9 cellular contexts compared by ENCODE assay signal in genomic region chr6:31776563-31776960, GRCh38. TPM values are rescaled to one million over a fixed set of nuclear protein-coding genes. Genes with fewer than 3 reads are reported as not detected.
A peak's percentile ranks its signal among the peaks of the same experiment; 100 is the strongest.
DNase-seq lines count a peak whose midpoint lies in the region; ATAC-seq and FAIRE-seq lines count a peak whose summit lies in the region.
"Had no signal": no experiment of that assay in that cellular context is flagged by ENCODE, and none has a peak within 500 bp of the region (broad histone marks: within the 10 kb centered on the region; RNA-seq: fewer than 3 reads in every experiment).

No MANE protein-coding gene starts in this region.

- no peak for ATAC-seq in CD4-positive, CD25-positive, alpha-beta regulatory T cell (ENCODE audit: low read depth in 2 of 2)
- peak; percentile 5 for ATAC-seq in HG03066 (IDR thresholded peaks at IDR 0.05; ENCODE audit: low read depth, unreplicated experiment)
- ATAC-seq in HG02970 (IDR thresholded peaks at IDR 0.05; ENCODE audit: low FRiP score, unreplicated experiment): no peak
- ATAC-seq in GM21825 (IDR thresholded peaks at IDR 0.05; ENCODE audit: unreplicated experiment): no peak

- no peak for DNase-seq in CD4-positive, CD25-positive, alpha-beta regulatory T cell
- DNase-seq in astrocyte of the hippocampus (ENCODE audit: low read depth, low spot score) (peak; percentile 16), urothelium cell line (ENCODE audit: low spot score) (no peak), ureter (ENCODE audit: low spot score) (no peak)

- H3K4me1 Mint-ChIP-seq in CD4-positive, CD25-positive, alpha-beta regulatory T cell: peaks cover 0 to 46% (median 12%) of the 10 kb centered on the region in 4 donors

- H3K27me3 Mint-ChIP-seq in CD4-positive, CD25-positive, alpha-beta regulatory T cell: peaks cover 4% of the 10 kb centered on the region
- H3K27me3 Mint-ChIP-seq: activated naive CD4-positive, alpha-beta T cell treated with anti-CD3 and anti-CD28 coated beads, Interleukin-2, amount 50 U/mL, for 24 hours had no signal

- FAIRE-seq in urothelium cell line (lab: Jason Lieb, UNC): no peak

- H3K27ac ChIP-seq in CD4-positive, CD25-positive, alpha-beta regulatory T cell (ENCODE audit: insufficient read depth, low read length, poor library complexity, severe bottlenecking): peak overlapping the region; percentile 63

- H3K4me3 ChIP-seq in CD4-positive, CD25-positive, alpha-beta regulatory T cell (ENCODE audit: low read depth, low read length): no peak overlapping the region
- peak overlapping the region; percentile 60 for H3K4me3 ChIP-seq in mucosa of stomach (ENCODE audit: low read length)

- no peaks in the 10 kb centered on the region for H3K9me3 ChIP-seq in CD4-positive, CD25-positive, alpha-beta regulatory T cell (ENCODE audit: control insufficient read depth in 2 of 2, low read length in 2 of 2)
- H3K9me3 ChIP-seq in mucosa of stomach (ENCODE audit: control insufficient read depth, low read length): no peaks in the 10 kb centered on the region

- H3K36me3 Mint-ChIP-seq in CD4-positive, CD25-positive, alpha-beta regulatory T cell: peaks cover 3% of the 10 kb centered on the region

- peak overlapping the region in 3 of 4 donors; percentile 23 to 86 (median 74) for H3K4me3 Mint-ChIP-seq in CD4-positive, CD25-positive, alpha-beta regulatory T cell

- H3K27ac Mint-ChIP-seq in CD4-positive, CD25-positive, alpha-beta regulatory T cell: peak overlapping the region in 2 of 3 donors; percentile 74 to 78
- H3K27ac Mint-ChIP-seq: activated naive CD4-positive, alpha-beta T cell treated with anti-CD3 and anti-CD28 coated beads, Interleukin-2, amount 50 U/mL, for 24 hours had no signal

- no peaks in the 10 kb centered on the region for H3K27me3 ChIP-seq in CD4-positive, CD25-positive, alpha-beta regulatory T cell (ENCODE audit: control insufficient read depth, insufficient read depth, low read length)
- H3K27me3 ChIP-seq in mucosa of stomach (ENCODE audit: control insufficient read depth, insufficient read depth, low read length): no peaks in the 10 kb centered on the region

- H3K9me3 Mint-ChIP-seq in CD4-positive, CD25-positive, alpha-beta regulatory T cell: no peaks in the 10 kb centered on the region
- H3K9me3 Mint-ChIP-seq: activated naive CD4-positive, alpha-beta T cell treated with anti-CD3 and anti-CD28 coated beads, Interleukin-2, amount 50 U/mL, for 24 hours had no signal

- peaks cover 10% of the 10 kb centered on the region for H3K36me3 ChIP-seq in CD4-positive, CD25-positive, alpha-beta regulatory T cell (ENCODE audit: control insufficient read depth, insufficient read depth, low read length)
- H3K36me3 ChIP-seq in mucosa of stomach (ENCODE audit: control insufficient read depth, insufficient read depth, low read length): peaks cover 7% of the 10 kb centered on the region

- H3K4me1 ChIP-seq in CD4-positive, CD25-positive, alpha-beta regulatory T cell (ENCODE audit: control insufficient read depth, insufficient read depth, low read length, poor library complexity, severe bottlenecking): peaks cover 44% of the 10 kb centered on the region
- peaks cover 38% of the 10 kb centered on the region for H3K4me1 ChIP-seq in mucosa of stomach (ENCODE audit: control insufficient read depth, insufficient read depth, low read length)

- peak overlapping the region; percentile 89 for H3K9ac ChIP-seq in mucosa of stomach (ENCODE audit: low read length)

RNA-seq across cellular contexts. Expression of gene VWA7, which starts 0.6 kb away (rescaled TPM):
- 6.8 TPM for total RNA-seq in CD4-positive, CD25-positive, alpha-beta regulatory T cell
- polyA plus RNA-seq in CD4-positive, CD25-positive, alpha-beta regulatory T cell: 1 to 10 TPM in 3 of 4 donors, under 1 TPM in 1; 0.91 to 1.2 (median 1.2) TPM
- total RNA-seq in ureter: 5.5 TPM

RNA-seq across cellular contexts. Expression of gene SAPCD1, which starts 14.1 kb away (rescaled TPM):
- 2.3 TPM for total RNA-seq in CD4-positive, CD25-positive, alpha-beta regulatory T cell
- not detected for polyA plus RNA-seq in CD4-positive, CD25-positive, alpha-beta regulatory T cell
- 2.8 TPM for total RNA-seq in ureter

RNA-seq across cellular contexts. Expression of gene VARS1, which starts 19.0 kb away (rescaled TPM):
- 63.4 TPM for total RNA-seq in CD4-positive, CD25-positive, alpha-beta regulatory T cell
- polyA plus RNA-seq in CD4-positive, CD25-positive, alpha-beta regulatory T cell: 10 to 100 TPM; 27.1 to 45.1 (median 29.9) TPM
- 105 TPM for total RNA-seq in ureter

RNA-seq across cellular contexts. Expression of gene LSM2, which starts 30.2 kb away (rescaled TPM):
- total RNA-seq in CD4-positive, CD25-positive, alpha-beta regulatory T cell: 29.3 TPM
- 100 to 1,000 TPM in 1 of 4 donors, 10 to 100 TPM in 3; 80.0 to 122 (median 87.5) TPM for polyA plus RNA-seq in CD4-positive, CD25-positive, alpha-beta regulatory T cell
- 35.6 TPM for total RNA-seq in ureter

RNA-seq across cellular contexts. Expression of gene MSH5, which starts 36.8 kb away (rescaled TPM):
- total RNA-seq in CD4-positive, CD25-positive, alpha-beta regulatory T cell: 17.4 TPM
- 1 to 10 TPM; 1.2 to 3.3 (median 1.3) TPM for polyA plus RNA-seq in CD4-positive, CD25-positive, alpha-beta regulatory T cell
- total RNA-seq in ureter: 27.8 TPM
